ENCODE assay signal across 1 cellular context in the genomic region with DNA sequence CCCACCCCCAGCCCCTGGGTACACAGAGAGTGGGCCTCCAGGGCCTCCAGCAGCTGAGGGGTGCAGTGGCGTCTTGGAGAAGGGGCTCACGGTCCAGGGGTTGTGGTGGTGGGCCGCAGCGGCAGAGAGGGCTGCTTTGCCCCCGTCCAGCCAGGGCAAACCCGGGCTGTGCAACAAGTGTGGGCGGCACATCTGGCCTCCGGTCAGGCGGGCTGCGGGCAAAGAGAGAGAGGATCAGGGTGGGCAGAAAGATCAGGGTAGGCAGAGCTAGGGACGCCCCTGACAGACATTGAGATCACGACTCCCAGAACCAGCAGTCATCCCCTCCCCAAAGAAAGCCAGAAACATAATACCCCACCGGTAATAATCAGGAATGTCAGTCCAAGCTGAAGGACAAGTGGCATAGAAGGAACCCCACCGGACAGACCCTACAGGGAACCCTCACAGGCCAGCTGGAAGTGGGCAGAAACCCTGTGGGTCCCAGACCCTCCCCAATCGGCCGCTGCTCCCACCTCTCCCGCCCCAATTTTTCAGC.
TF ChIP-seq lines count a peak whose summit lies in the region.

No MANE protein-coding gene starts in this region.

TF ChIP-seq in H1, 55 proteins besides CTCF, POLR2A, EP300 and RAD21:
- TF ChIP-seq NRF1 (IDR thresholded peaks at IDR 0.05; ENCODE audit: low read depth, low read length) = no peak
- TF ChIP-seq EZH2 (IDR thresholded peaks at IDR 0.05; ENCODE audit: low read depth, low read length, severe bottlenecking) = peak; percentile 91
